In genomic region chr1:100387209-100387608, GRCh38 we compare ENCODE assay signal across 12 cellular contexts. TPM values are rescaled to one million over a fixed set of nuclear protein-coding genes. Genes with fewer than 3 reads are reported as not detected.
DNase-seq lines count a peak whose midpoint lies in the region; ATAC-seq, FAIRE-seq and TF ChIP-seq lines count a peak whose summit lies in the region.
"Had no signal": no experiment of that assay in that cellular context is flagged by ENCODE, and none has a peak within 500 bp of the region (broad histone marks: within the 10 kb centered on the region; RNA-seq: fewer than 3 reads in every experiment).

No MANE protein-coding gene starts in this region.

- H3K27ac ChIP-seq in sigmoid colon (peak overlapping the region; percentile 26 to 64 (median 36)), substantia nigra (ENCODE audit: low read depth, low read length, poor library complexity, severe bottlenecking) (no peak overlapping the region)

- peak; percentile 38 for FAIRE-seq in RCC 7860 (lab: Jason Lieb, UNC)
- FAIRE-seq: H1 had no signal

- no peak for TF ChIP-seq CTCF in sigmoid colon (IDR thresholded peaks at IDR 0.05)

- no peak for TF ChIP-seq POLR2A in sigmoid colon (IDR thresholded peaks at IDR 0.05)

- peaks cover 0 to 16% (median 0%) of the 10 kb centered on the region in 4 donors for H3K4me1 ChIP-seq in sigmoid colon

- intact Hi-C loops in sigmoid colon (cut with DNase I) = no loop called here

- DNase-seq in EL = peak; percentile 33
- DNase-seq in RCC 7860 (ENCODE audit: low spot score) = peak; percentile 6
- peak; percentile 10 for DNase-seq in fibroblast of gingiva (ENCODE audit: low read depth)
- no peak for DNase-seq in sigmoid colon
- no peak for DNase-seq in midbrain (lab: John Stamatoyannopoulos, UW)
- no peak for DNase-seq in substantia nigra (lab: John Stamatoyannopoulos, UW)
- DNase-seq: aorta, NCI-H2227 treated with DMSO at 0.1 percent for 48 hours, retina, T1000 had no signal

- 34 to 77% methylated on average over 5 of the region's 5 CpGs for WGBS in sigmoid colon, 2 donors

- TF ChIP-seq EP300 in sigmoid colon (IDR thresholded peaks at IDR 0.05) = no peak

- H3K9me3 ChIP-seq in sigmoid colon = no peaks in the 10 kb centered on the region

- no peaks in the 10 kb centered on the region for H3K36me3 ChIP-seq in sigmoid colon

- ATAC-seq in HG02970 (IDR thresholded peaks at IDR 0.05; ENCODE audit: low FRiP score, unreplicated experiment) = no peak

- H3K4me3 ChIP-seq in sigmoid colon = peak overlapping the region in 3 of 4 donors; percentile 10 to 26 (median 13)

- H3K27me3 ChIP-seq in sigmoid colon = no peaks in the 10 kb centered on the region

RNA-seq across cellular contexts. Expression of gene CDC14A, which starts 34.9 kb away (rescaled TPM):
- total RNA-seq in sigmoid colon = 10 to 100 TPM; 11.8 to 22.7 (median 13.9) TPM
- polyA plus RNA-seq in sigmoid colon = 10 to 100 TPM in 1 of 3 donors, 1 to 10 TPM in 2; 4.6 to 11.6 (median 7.8) TPM

Comparison
In these comparisons a context has a peak if more than half of its experiments do, and no peak if none do; other contexts are left out.
1. DNase-seq: peak in EL (single experiment), RCC 7860 (single experiment) and fibroblast of gingiva (single experiment); none in sigmoid colon (single experiment), midbrain (single experiment) and substantia nigra (0 of 49).